1 cellular context compared by ENCODE assay signal in the genomic region with DNA sequence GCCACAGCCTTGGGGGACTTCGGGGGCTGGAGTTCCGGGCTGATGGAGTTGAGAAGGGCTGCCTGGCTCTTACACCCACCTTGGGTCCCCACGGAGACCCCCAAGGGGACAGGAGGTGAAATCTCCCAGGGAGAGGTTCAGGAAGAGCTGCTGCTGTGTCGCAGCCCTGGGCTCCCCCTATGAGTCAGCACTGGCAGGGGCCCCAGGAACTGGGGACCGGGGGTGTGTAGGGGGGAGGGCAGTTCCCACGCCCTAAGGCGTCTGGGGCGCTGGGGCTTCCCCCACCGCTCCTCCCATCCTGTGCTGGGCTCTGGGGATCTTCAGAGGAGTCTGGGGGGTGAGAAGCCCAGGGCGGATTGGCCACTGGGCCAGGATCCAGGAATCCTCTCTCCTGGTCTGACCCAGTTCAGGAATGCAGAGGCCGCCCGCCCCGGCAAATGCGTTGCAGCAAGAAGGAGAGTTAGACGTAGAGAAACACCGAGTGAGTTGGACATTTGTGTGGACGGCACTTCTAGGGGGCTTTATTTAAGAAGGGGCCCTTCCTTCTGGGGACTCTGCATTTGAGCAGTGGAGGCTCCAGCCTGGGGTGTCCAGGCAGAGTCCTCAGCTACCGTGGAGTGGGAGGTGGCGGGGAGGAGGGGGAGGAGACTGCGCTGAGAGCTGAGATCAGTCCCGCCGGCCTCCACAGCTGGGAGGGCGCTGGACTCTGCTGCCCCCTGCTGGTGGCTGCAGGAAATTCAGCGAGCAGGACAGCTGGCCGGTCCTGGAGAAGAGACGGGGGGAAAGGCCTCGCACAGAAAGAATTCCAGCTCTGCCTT.
TF ChIP-seq lines count a peak whose summit lies in the region.

No MANE protein-coding gene starts in this region.

TF ChIP-seq in A549, 52 proteins besides CTCF, POLR2A, EP300 and RAD21 (continued from another document):
- TF ChIP-seq, protein P1, sequence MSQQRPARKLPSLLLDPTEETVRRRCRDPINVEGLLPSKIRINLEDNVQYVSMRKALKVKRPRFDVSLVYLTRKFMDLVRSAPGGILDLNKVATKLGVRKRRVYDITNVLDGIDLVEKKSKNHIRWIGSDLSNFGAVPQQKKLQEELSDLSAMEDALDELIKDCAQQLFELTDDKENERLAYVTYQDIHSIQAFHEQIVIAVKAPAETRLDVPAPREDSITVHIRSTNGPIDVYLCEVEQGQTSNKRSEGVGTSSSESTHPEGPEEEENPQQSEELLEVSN (IDR thresholded peaks at IDR 0.05; ENCODE audit: borderline replicate concordance, low read depth) = no peak
- TF ChIP-seq MAFK (IDR thresholded peaks at IDR 0.05; ENCODE audit: partially characterized antibody) (peak; percentile 33), HOXB5 (CRISPR knock-in tag; IDR thresholded peaks at IDR 0.05) (0 out of 2 replicates have a peak, but pooled peaks have one; percentile 73), JUN (IDR thresholded peaks at IDR 0.05) (peak; percentile 31 to 72; a peak in 3 of 5 replicates), ZSCAN20 (CRISPR knock-in tag; IDR thresholded peaks at IDR 0.05) (no peak), TFCP2L1 (CRISPR knock-in tag; IDR thresholded peaks at IDR 0.05) (no peak), JUNB (IDR thresholded peaks at IDR 0.05) (peak; percentile 70), MAZ (IDR thresholded peaks at IDR 0.05; ENCODE audit: borderline replicate concordance, low read depth, low read length) (no peak), HOXA7 (CRISPR knock-in tag; IDR thresholded peaks at IDR 0.05) (no peak), KDM5A (IDR thresholded peaks at IDR 0.05) (no peak), HOXB13 (CRISPR knock-in tag; IDR thresholded peaks at IDR 0.05; ENCODE audit: low read depth) (no peak), MYC (IDR thresholded peaks at IDR 0.05; ENCODE audit: borderline replicate concordance, low read length) (no peak), RNF2 (IDR thresholded peaks at IDR 0.05; ENCODE audit: borderline replicate concordance, low read depth) (no peak), CBX8 (IDR thresholded peaks at IDR 0.05) (no peak), EHMT2 (IDR thresholded peaks at IDR 0.05; ENCODE audit: low read depth) (no peak)
- TF ChIP-seq, protein P2, sequence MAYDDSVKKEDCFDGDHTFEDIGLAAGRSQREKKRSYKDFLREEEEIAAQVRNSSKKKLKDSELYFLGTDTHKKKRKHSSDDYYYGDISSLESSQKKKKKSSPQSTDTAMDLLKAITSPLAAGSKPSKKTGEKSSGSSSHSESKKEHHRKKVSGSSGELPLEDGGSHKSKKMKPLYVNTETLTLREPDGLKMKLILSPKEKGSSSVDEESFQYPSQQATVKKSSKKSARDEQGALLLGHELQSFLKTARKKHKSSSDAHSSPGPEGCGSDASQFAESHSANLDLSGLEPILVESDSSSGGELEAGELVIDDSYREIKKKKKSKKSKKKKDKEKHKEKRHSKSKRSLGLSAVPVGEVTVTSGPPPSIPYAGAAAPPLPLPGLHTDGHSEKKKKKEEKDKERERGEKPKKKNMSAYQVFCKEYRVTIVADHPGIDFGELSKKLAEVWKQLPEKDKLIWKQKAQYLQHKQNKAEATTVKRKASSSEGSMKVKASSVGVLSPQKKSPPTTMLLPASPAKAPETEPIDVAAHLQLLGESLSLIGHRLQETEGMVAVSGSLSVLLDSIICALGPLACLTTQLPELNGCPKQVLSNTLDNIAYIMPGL (CRISPR knock-in tag; IDR thresholded peaks at IDR 0.05; ENCODE audit: borderline replicate concordance) = no peak
- TF ChIP-seq, protein P3, sequence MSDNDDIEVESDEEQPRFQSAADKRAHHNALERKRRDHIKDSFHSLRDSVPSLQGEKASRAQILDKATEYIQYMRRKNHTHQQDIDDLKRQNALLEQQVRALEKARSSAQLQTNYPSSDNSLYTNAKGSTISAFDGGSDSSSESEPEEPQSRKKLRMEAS (IDR thresholded peaks at IDR 0.05) = peak; percentile 13; the same call in 1 of the 2 replicates
- TF ChIP-seq, protein P4, sequence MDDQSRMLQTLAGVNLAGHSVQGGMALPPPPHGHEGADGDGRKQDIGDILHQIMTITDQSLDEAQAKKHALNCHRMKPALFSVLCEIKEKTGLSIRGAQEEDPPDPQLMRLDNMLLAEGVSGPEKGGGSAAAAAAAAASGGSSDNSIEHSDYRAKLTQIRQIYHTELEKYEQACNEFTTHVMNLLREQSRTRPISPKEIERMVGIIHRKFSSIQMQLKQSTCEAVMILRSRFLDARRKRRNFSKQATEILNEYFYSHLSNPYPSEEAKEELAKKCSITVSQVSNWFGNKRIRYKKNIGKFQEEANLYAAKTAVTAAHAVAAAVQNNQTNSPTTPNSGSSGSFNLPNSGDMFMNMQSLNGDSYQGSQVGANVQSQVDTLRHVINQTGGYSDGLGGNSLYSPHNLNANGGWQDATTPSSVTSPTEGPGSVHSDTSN (IDR thresholded peaks at IDR 0.05) = peak; percentile 51
TF ChIP-seq in A549: peak in this region for 11.
